In genomic region chr6:89475634-89476033, GRCh38 we compare ENCODE assay signal across 10 cellular contexts. TPM values are rescaled to one million over a fixed set of nuclear protein-coding genes. Genes with fewer than 3 reads are reported as not detected.
A peak's percentile ranks its signal among the peaks of the same experiment; 100 is the strongest.
DNase-seq lines count a peak whose midpoint lies in the region; ATAC-seq and TF ChIP-seq lines count a peak whose summit lies in the region.
"Had no signal": no experiment of that assay in that cellular context is flagged by ENCODE, and none has a peak within 500 bp of the region (broad histone marks: within the 10 kb centered on the region; RNA-seq: fewer than 3 reads in every experiment).

No MANE protein-coding gene starts in this region.

- H3K27ac ChIP-seq in CD4-positive, CD25-positive, alpha-beta regulatory T cell (ENCODE audit: insufficient read depth, low read length, poor library complexity, severe bottlenecking) = no peak overlapping the region
- H3K27ac ChIP-seq in A673 (ENCODE audit: low read depth, low read length, poor library complexity, severe bottlenecking) (no peak overlapping the region), H9 (ENCODE audit: insufficient read length, low read depth, low read length) (no peak overlapping the region)

- H3K9me3 Mint-ChIP-seq in CD4-positive, CD25-positive, alpha-beta regulatory T cell = peaks cover 0 to 1% (median 0%) of the 10 kb centered on the region in 7 donors
- H3K9me3 Mint-ChIP-seq in H9 = no peaks in the 10 kb centered on the region; a peak in 1 of 5 replicates
- H3K9me3 Mint-ChIP-seq: nephron had no signal

- H4K5ac ChIP-seq in H9 (ENCODE audit: insufficient read length, low read depth, low read length) = no peak overlapping the region

- no peak overlapping the region for H2BK12ac ChIP-seq in H9 (ENCODE audit: insufficient read length, low read depth, low read length)

- H2BK120ac ChIP-seq in H9 (ENCODE audit: low read depth, low read length, poor library complexity, severe bottlenecking) = no peak overlapping the region

- no peak overlapping the region for H2BK5ac ChIP-seq in H9 (ENCODE audit: insufficient read length, low read length)

- POLR2A ChIA-PET in A673 (lab: Charles Lee; ENCODE audit: low non-redundant PET) = no interaction called here

- H3K18ac ChIP-seq in H9 (ENCODE audit: insufficient read length, low read depth, low read length) = no peak overlapping the region

- TF ChIP-seq CTCF in A673 (conservative IDR thresholded peaks at IDR 0.05; ENCODE audit: low read depth, low read length) (no peak), H9 (conservative IDR thresholded peaks at IDR 0.05) (no peak)

- no peak overlapping the region for H3K27ac Mint-ChIP-seq in CD4-positive, CD25-positive, alpha-beta regulatory T cell
- no peak overlapping the region for H3K27ac Mint-ChIP-seq in H9

- H3K36me3 Mint-ChIP-seq in CD4-positive, CD25-positive, alpha-beta regulatory T cell = no peaks in the 10 kb centered on the region
- H3K36me3 Mint-ChIP-seq in H9 (ENCODE audit: insufficient read depth in 1 of 3, low read depth in 3 of 3) = no peaks in the 10 kb centered on the region

- no peak overlapping the region for H2AK5ac ChIP-seq in H9 (ENCODE audit: insufficient read length, low read length)

- no peak overlapping the region for H3K4me2 ChIP-seq in H9 (ENCODE audit: insufficient read depth, insufficient read length, low read length)

- H4K8ac ChIP-seq in H9 (replicated peaks; ENCODE audit: insufficient read length, low read depth, low read length) = no peak overlapping the region

- H4K20me1 ChIP-seq in H9 (ENCODE audit: control insufficient read depth, insufficient read depth, insufficient read length) = no peaks in the 10 kb centered on the region

- H2AFZ ChIP-seq in H9 (ENCODE audit: low read length) = no peak overlapping the region

- H3K36me3 ChIP-seq in CD4-positive, CD25-positive, alpha-beta regulatory T cell (ENCODE audit: control insufficient read depth, insufficient read depth, low read length) = no peaks in the 10 kb centered on the region
- no peaks in the 10 kb centered on the region for H3K36me3 ChIP-seq in A673 (ENCODE audit: insufficient read depth, low read length, poor library complexity, severe bottlenecking)

- no peak overlapping the region for H3K9ac ChIP-seq in H9 (ENCODE audit: extremely low read depth, insufficient read length, low read length)

- H3K23me2 ChIP-seq in H9 (ENCODE audit: insufficient read length, low read depth, low read length, poor library complexity, severe bottlenecking) = no peaks in the 10 kb centered on the region

- no peak overlapping the region for H3K56ac ChIP-seq in H9 (ENCODE audit: insufficient read length, low read depth, low read length)

- CTCF ChIA-PET in A673 (lab: Charles Lee) = no interaction called here

- H3K4ac ChIP-seq in H9 (ENCODE audit: low read depth, low read length) = no peak overlapping the region

- H3K14ac ChIP-seq in H9 (ENCODE audit: insufficient read depth, low read length) = no peak overlapping the region

- no peaks in the 10 kb centered on the region for H3K79me2 ChIP-seq in H9 (ENCODE audit: insufficient read depth, low read length)

- no peak overlapping the region for H2BK20ac ChIP-seq in H9 (ENCODE audit: low read depth, low read length, poor library complexity, severe bottlenecking)

- peak in 1 of 2 donors; percentile 44 for ATAC-seq in CD4-positive, CD25-positive, alpha-beta regulatory T cell (ENCODE audit: low read depth in 2 of 2)
- ATAC-seq in GM21447 (IDR thresholded peaks at IDR 0.05; ENCODE audit: unreplicated experiment) (peak; percentile 78), HG02571 (IDR thresholded peaks at IDR 0.05; ENCODE audit: unreplicated experiment) (no peak), GM18873 (IDR thresholded peaks at IDR 0.05; ENCODE audit: low FRiP score, unreplicated experiment) (no peak)

- BruUV-seq in A673 (replicated peaks; lab: Mats Ljungman, UMichigan) = no TSS peak

- intact Hi-C loops in A673 (cut with micrococcal nuclease; ENCODE audit: unreplicated experiment) = no loop called here

- peak in 2 of 3 donors; percentile 3 to 60 for DNase-seq in CD4-positive, CD25-positive, alpha-beta regulatory T cell
- DNase-seq in OCI-M1 (lab: John Stamatoyannopoulos, UW) = peak; percentile 83
- peak; percentile 0 for DNase-seq in fibroblast of the conjunctiva (ENCODE audit: low read depth)
- no peak for DNase-seq in A673 (ENCODE audit: low spot score)
- DNase-seq in H9 = no peak
- DNase-seq: NCI-H146 had no signal

- peaks cover 5 to 18% (median 10%) of the 10 kb centered on the region in 4 donors for H3K4me1 Mint-ChIP-seq in CD4-positive, CD25-positive, alpha-beta regulatory T cell
- peaks cover 4 to 5% of the 10 kb centered on the region in 2 experiments for H3K4me1 Mint-ChIP-seq in H9

- H3K4me3 Mint-ChIP-seq in CD4-positive, CD25-positive, alpha-beta regulatory T cell = peak overlapping the region in 1 of 4 donors; percentile 55
- no peak overlapping the region for H3K4me3 Mint-ChIP-seq in H9
- H3K4me3 Mint-ChIP-seq: nephron had no signal

- no peak overlapping the region for H4K91ac ChIP-seq in H9 (ENCODE audit: insufficient read length, low read depth, low read length)

- no peak overlapping the region for H3T11ph ChIP-seq in H9 (ENCODE audit: low read length)

- no peaks in the 10 kb centered on the region for H3K27me3 ChIP-seq in CD4-positive, CD25-positive, alpha-beta regulatory T cell (ENCODE audit: control insufficient read depth, insufficient read depth, low read length)
- H3K27me3 ChIP-seq in A673 (replicated peaks; ENCODE audit: insufficient read depth, low read depth, low read length, poor library complexity) = no peaks in the 10 kb centered on the region
- H3K27me3 ChIP-seq in H9 (ENCODE audit: insufficient read depth, low read length) = no peaks in the 10 kb centered on the region

- H3K79me1 ChIP-seq in H9 (ENCODE audit: insufficient read depth, low read depth, low read length, poor library complexity, severe bottlenecking) = no peaks in the 10 kb centered on the region

- H3K27me3 Mint-ChIP-seq in CD4-positive, CD25-positive, alpha-beta regulatory T cell = peaks cover 12% of the 10 kb centered on the region
- no peaks in the 10 kb centered on the region for H3K27me3 Mint-ChIP-seq in H9 (ENCODE audit: low read depth)

- H3K4me3 ChIP-seq in CD4-positive, CD25-positive, alpha-beta regulatory T cell (ENCODE audit: low read depth, low read length) = no peak overlapping the region
- no peak overlapping the region for H3K4me3 ChIP-seq in A673 (ENCODE audit: low read depth, low read length, poor library complexity, severe bottlenecking)

- no peak overlapping the region for H2BK15ac ChIP-seq in H9 (ENCODE audit: low read depth, low read length)

- H3K4me1 ChIP-seq in CD4-positive, CD25-positive, alpha-beta regulatory T cell (ENCODE audit: control insufficient read depth, insufficient read depth, low read length, poor library complexity, severe bottlenecking) = no peaks in the 10 kb centered on the region
- H3K4me1 ChIP-seq in A673 (ENCODE audit: insufficient read depth, low read length, poor library complexity, severe bottlenecking) (peaks cover 5% of the 10 kb centered on the region), H9 (ENCODE audit: insufficient read depth, low read length) (no peaks in the 10 kb centered on the region)

- no peaks in the 10 kb centered on the region for H3K9me3 ChIP-seq in CD4-positive, CD25-positive, alpha-beta regulatory T cell (ENCODE audit: control insufficient read depth in 2 of 2, low read length in 2 of 2)
- no peaks in the 10 kb centered on the region for H3K9me3 ChIP-seq in A673 (ENCODE audit: low read depth, low read length, poor library complexity, severe bottlenecking)
- H3K9me3 ChIP-seq in H9 (ENCODE audit: control insufficient read depth, low read depth, low read length) = no peaks in the 10 kb centered on the region

- no peak overlapping the region for H3K23ac ChIP-seq in H9 (ENCODE audit: insufficient read length, low read depth, low read length)

RNA-seq across cellular contexts. Expression of gene ANKRD6, which starts 42.7 kb away (rescaled TPM):
- 6.0 TPM for total RNA-seq in CD4-positive, CD25-positive, alpha-beta regulatory T cell
- 1 to 10 TPM in 3 of 4 donors, under 1 TPM in 1; 0.54 to 2.1 (median 1.2) TPM for polyA plus RNA-seq in CD4-positive, CD25-positive, alpha-beta regulatory T cell
- total RNA-seq in A673 (2021) (25.4 and 36.4 TPM in 2 replicates), H9 (2021) (5.4 and 5.6 TPM in 2 replicates)

Comparison
In these comparisons a context has a peak if more than half of its experiments do, and no peak if none do; other contexts are left out.
1. DNase-seq: peak in CD4-positive, CD25-positive, alpha-beta regulatory T cell (2 of 3), OCI-M1 (single experiment) and fibroblast of the conjunctiva (single experiment); none in A673 (single experiment) and H9 (single experiment).